8 cellular contexts compared by ENCODE assay signal in genomic region chr7:88357794-88358533, GRCh38. TPM values are rescaled to one million over a fixed set of nuclear protein-coding genes. Genes with fewer than 3 reads are reported as not detected.
DNase-seq lines count a peak whose midpoint lies in the region; ATAC-seq and TF ChIP-seq lines count a peak whose summit lies in the region.

No MANE protein-coding gene starts in this region.

- H3K27ac Mint-ChIP-seq in WTC11: no peak overlapping the region
- no peak overlapping the region for H3K27ac Mint-ChIP-seq in activated CD4-positive, alpha-beta T cell treated with anti-CD3 and anti-CD28 coated beads, Interleukin-2, amount 10 ng/mL, durations not matched to agents 24 days and 14 days

- POLR2A ChIA-PET in WTC11 (lab: Charles Lee): no interaction called here

- no peaks in the 10 kb centered on the region for H3K36me3 Mint-ChIP-seq in WTC11
- H3K36me3 Mint-ChIP-seq in activated CD4-positive, alpha-beta T cell treated with anti-CD3 and anti-CD28 coated beads, Interleukin-2, amount 10 ng/mL, durations not matched to agents 24 days and 14 days (ENCODE audit: low read depth): no peaks in the 10 kb centered on the region

- TF ChIP-seq CTCF in AG09319 (IDR thresholded peaks at IDR 0.05; ENCODE audit: low read depth, low read length) (peak; percentile 57), WTC11 (IDR thresholded peaks at IDR 0.05) (no peak)

- H3K9me3 Mint-ChIP-seq in WTC11: peaks cover 4% of the 10 kb centered on the region; the same call in 1 of the 2 replicates
- H3K9me3 Mint-ChIP-seq in activated CD4-positive, alpha-beta T cell treated with anti-CD3 and anti-CD28 coated beads, Interleukin-2, amount 10 ng/mL, durations not matched to agents 24 days and 14 days: no peaks in the 10 kb centered on the region

- intact Hi-C loops in activated CD4-positive, alpha-beta T cell treated with anti-CD3 and anti-CD28 coated beads, Interleukin-2, amount 10 ng/mL, durations not matched to agents 24 days and 14 days (cut with micrococcal nuclease): loop anchor here (2.0 kb wide), 1 partner anchor 115 kb away; no protein-coding TSS in a partner anchor

- ATAC-seq in GM19372 (IDR thresholded peaks at IDR 0.05; ENCODE audit: low read depth, unreplicated experiment): peak; percentile 81
- ATAC-seq in HG03469 (IDR thresholded peaks at IDR 0.05; ENCODE audit: unreplicated experiment): peak; percentile 67
- peak; percentile 34; the same call in 1 of the 2 replicates for ATAC-seq in WTC11

- DNase-seq in AG09319 (ENCODE audit: extremely low read depth, low read depth): no peak
- no peak for DNase-seq in WTC11 (ENCODE audit: low spot score)
- DNase-seq in medulla oblongata (ENCODE audit: extremely low spot score): peak; percentile 51
- DNase-seq in GF-D8 (lab: John Stamatoyannopoulos, UW): no peak
- DNase-seq in NCI-H2107 (lab: John Stamatoyannopoulos, UW): no peak
- no peak for DNase-seq in activated CD4-positive, alpha-beta T cell treated with anti-CD3 and anti-CD28 coated beads, Interleukin-2, amount 10 ng/mL, durations not matched to agents 24 days and 14 days

- peaks cover 13% of the 10 kb centered on the region for H3K4me1 Mint-ChIP-seq in WTC11
- H3K4me1 Mint-ChIP-seq in activated CD4-positive, alpha-beta T cell treated with anti-CD3 and anti-CD28 coated beads, Interleukin-2, amount 10 ng/mL, durations not matched to agents 24 days and 14 days: peaks cover 2% of the 10 kb centered on the region

- no peaks in the 10 kb centered on the region for H3K27me3 Mint-ChIP-seq in WTC11 (ENCODE audit: low read depth)
- H3K27me3 Mint-ChIP-seq in activated CD4-positive, alpha-beta T cell treated with anti-CD3 and anti-CD28 coated beads, Interleukin-2, amount 10 ng/mL, durations not matched to agents 24 days and 14 days: peaks cover 8% of the 10 kb centered on the region

- CTCF ChIA-PET in WTC11 (lab: Charles Lee): interaction anchor here (1.5 to 2.6 kb wide), 3 partner anchors 11 to 115 kb away, joined by 6 to 17 read pairs (median 13); no protein-coding TSS in a partner anchor

- H3K4me3 Mint-ChIP-seq in WTC11: no peak overlapping the region
- H3K4me3 Mint-ChIP-seq in activated CD4-positive, alpha-beta T cell treated with anti-CD3 and anti-CD28 coated beads, Interleukin-2, amount 10 ng/mL, durations not matched to agents 24 days and 14 days: no peak overlapping the region

TF ChIP-seq in WTC11, 78 proteins besides CTCF, POLR2A, EP300 and RAD21:
- TF ChIP-seq CREB1 (CRISPR knock-in tag; IDR thresholded peaks at IDR 0.05) (no peak), PREB (CRISPR knock-in tag; IDR thresholded peaks at IDR 0.05; ENCODE audit: borderline replicate concordance) (no peak), SMAD3 (CRISPR knock-in tag; IDR thresholded peaks at IDR 0.05; ENCODE audit: borderline replicate concordance) (no peak), JUN (CRISPR knock-in tag; IDR thresholded peaks at IDR 0.05) (no peak), HMGA2 (CRISPR knock-in tag; IDR thresholded peaks at IDR 0.05) (no peak), NFYB (CRISPR knock-in tag; conservative IDR thresholded peaks at IDR 0.05; ENCODE audit: low read depth) (no peak), CREM (CRISPR knock-in tag; IDR thresholded peaks at IDR 0.05) (no peak), ZSCAN18 (CRISPR knock-in tag; IDR thresholded peaks at IDR 0.05) (no peak), SOX15 (CRISPR knock-in tag; IDR thresholded peaks at IDR 0.05) (no peak), ETV6 (CRISPR knock-in tag; IDR thresholded peaks at IDR 0.05) (no peak), PRDM15 (CRISPR knock-in tag; IDR thresholded peaks at IDR 0.05) (no peak), NR3C1 (CRISPR knock-in tag; conservative IDR thresholded peaks at IDR 0.05; ENCODE audit: low read depth) (no peak), ZNF671 (CRISPR knock-in tag; IDR thresholded peaks at IDR 0.05) (no peak), FOXP1 (CRISPR knock-in tag; IDR thresholded peaks at IDR 0.05; ENCODE audit: borderline replicate concordance) (no peak)
- TF ChIP-seq, protein P1, sequence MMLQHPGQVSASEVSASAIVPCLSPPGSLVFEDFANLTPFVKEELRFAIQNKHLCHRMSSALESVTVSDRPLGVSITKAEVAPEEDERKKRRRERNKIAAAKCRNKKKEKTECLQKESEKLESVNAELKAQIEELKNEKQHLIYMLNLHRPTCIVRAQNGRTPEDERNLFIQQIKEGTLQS (CRISPR knock-in tag; conservative IDR thresholded peaks at IDR 0.05): no peak
- TF ChIP-seq, protein P2, sequence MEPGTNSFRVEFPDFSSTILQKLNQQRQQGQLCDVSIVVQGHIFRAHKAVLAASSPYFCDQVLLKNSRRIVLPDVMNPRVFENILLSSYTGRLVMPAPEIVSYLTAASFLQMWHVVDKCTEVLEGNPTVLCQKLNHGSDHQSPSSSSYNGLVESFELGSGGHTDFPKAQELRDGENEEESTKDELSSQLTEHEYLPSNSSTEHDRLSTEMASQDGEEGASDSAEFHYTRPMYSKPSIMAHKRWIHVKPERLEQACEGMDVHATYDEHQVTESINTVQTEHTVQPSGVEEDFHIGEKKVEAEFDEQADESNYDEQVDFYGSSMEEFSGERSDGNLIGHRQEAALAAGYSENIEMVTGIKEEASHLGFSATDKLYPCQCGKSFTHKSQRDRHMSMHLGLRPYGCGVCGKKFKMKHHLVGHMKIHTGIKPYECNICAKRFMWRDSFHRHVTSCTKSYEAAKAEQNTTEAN (CRISPR knock-in tag; IDR thresholded peaks at IDR 0.05): no peak
- TF ChIP-seq, protein P3, sequence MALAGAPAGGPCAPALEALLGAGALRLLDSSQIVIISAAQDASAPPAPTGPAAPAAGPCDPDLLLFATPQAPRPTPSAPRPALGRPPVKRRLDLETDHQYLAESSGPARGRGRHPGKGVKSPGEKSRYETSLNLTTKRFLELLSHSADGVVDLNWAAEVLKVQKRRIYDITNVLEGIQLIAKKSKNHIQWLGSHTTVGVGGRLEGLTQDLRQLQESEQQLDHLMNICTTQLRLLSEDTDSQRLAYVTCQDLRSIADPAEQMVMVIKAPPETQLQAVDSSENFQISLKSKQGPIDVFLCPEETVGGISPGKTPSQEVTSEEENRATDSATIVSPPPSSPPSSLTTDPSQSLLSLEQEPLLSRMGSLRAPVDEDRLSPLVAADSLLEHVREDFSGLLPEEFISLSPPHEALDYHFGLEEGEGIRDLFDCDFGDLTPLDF (CRISPR knock-in tag; IDR thresholded peaks at IDR 0.05): no peak
- TF ChIP-seq, protein P4, sequence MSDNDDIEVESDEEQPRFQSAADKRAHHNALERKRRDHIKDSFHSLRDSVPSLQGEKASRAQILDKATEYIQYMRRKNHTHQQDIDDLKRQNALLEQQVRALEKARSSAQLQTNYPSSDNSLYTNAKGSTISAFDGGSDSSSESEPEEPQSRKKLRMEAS (CRISPR knock-in tag; IDR thresholded peaks at IDR 0.05): no peak
TF ChIP-seq in WTC11: peak in this region for 0.

RNA-seq across cellular contexts. Expression of gene STEAP4, which starts 51.3 kb away (rescaled TPM):
- 0.09 to 0.18 TPM (median 0.17 TPM) in 3 replicates for total RNA-seq in WTC11 (2021)
- 0.52 and 0.58 TPM in 2 replicates for total RNA-seq in activated CD4-positive, alpha-beta T cell treated with anti-CD3 and anti-CD28 coated beads, Interleukin-2, amount 10 ng/mL, durations not matched to agents 24 days and 14 days
